Comparison of ENCODE assay signal across 35 cellular contexts in the genomic region with DNA sequence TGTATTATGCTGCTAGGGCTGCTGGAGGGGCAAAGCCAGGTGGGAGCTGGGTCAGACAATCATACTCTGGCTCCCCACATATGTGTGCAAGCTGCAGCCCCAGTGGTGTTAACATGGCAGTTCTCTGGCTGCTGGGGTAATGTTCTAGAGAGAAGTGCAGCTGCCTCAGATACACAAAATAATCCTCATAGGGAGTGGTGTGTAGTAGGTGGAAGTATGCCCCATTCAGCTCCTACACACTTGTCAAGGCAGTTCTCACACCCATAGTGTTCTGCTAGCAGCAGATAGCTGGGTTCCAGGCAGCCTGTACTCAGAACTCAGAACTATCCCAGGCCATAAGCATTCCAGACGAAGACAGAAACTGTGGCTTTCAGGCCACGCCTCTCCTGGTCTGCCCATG.
DNase-seq lines count a peak whose midpoint lies in the region; ATAC-seq, FAIRE-seq and TF ChIP-seq lines count a peak whose summit lies in the region.
"Had no signal": no experiment of that assay in that cellular context is flagged by ENCODE, and none has a peak within 500 bp of the region (broad histone marks: within the 10 kb centered on the region; RNA-seq: fewer than 3 reads in every experiment).

No MANE protein-coding gene starts in this region.

- peak overlapping the region; percentile 56 for H3K18ac ChIP-seq in neuronal stem cell (ENCODE audit: low read length)

- no peak overlapping the region for H3K4me3 ChIP-seq in neuronal stem cell (ENCODE audit: low read length in 2 of 2)
- H3K4me3 ChIP-seq: A549; BLaER1; BLaER1 treated with 17β-estradiol and CSF1 and Interleukin-3, amounts not matched to agents 10 nM and 100 nM had no signal

- H4K91ac ChIP-seq in neuronal stem cell (ENCODE audit: low read depth, low read length, poor library complexity) = no peak overlapping the region

- H2AFZ ChIP-seq in neuronal stem cell (ENCODE audit: low read length) = no peak overlapping the region

- no peak overlapping the region for H3K4me2 ChIP-seq in neuronal stem cell (ENCODE audit: insufficient read depth, low read length, poor library complexity, severe bottlenecking)
- H3K4me2 ChIP-seq: A549; BLaER1; BLaER1 treated with 17β-estradiol and CSF1 and Interleukin-3, amounts not matched to agents 10 nM and 100 nM had no signal

- H3K79me1 ChIP-seq in neuronal stem cell (ENCODE audit: low read depth, low read length) = no peaks in the 10 kb centered on the region

- H3K4me3 Mint-ChIP-seq in WTC11 = no peak overlapping the region
- H3K4me3 Mint-ChIP-seq in natural killer cell = no peak overlapping the region
- H3K4me3 Mint-ChIP-seq: B cell; CD14-positive monocyte; CD4-positive, alpha-beta memory T cell; CD4-positive, alpha-beta T cell; CD4-positive, CD25-positive, alpha-beta regulatory T cell; CD8-positive, alpha-beta memory T cell; CD8-positive, alpha-beta T cell had no signal

- no peak overlapping the region for H3K9ac ChIP-seq in neuronal stem cell (ENCODE audit: low read depth, low read length, poor library complexity)
- H3K9ac ChIP-seq: BLaER1; BLaER1 treated with 17β-estradiol and CSF1 and Interleukin-3, amounts not matched to agents 10 nM and 100 nM had no signal

- H3K9me3 Mint-ChIP-seq in WTC11 = peaks cover 22% of the 10 kb centered on the region
- peaks cover 16 to 21% of the 10 kb centered on the region in 2 donors for H3K9me3 Mint-ChIP-seq in natural killer cell

- no peaks in the 10 kb centered on the region for H3K4me1 Mint-ChIP-seq in WTC11
- H3K4me1 Mint-ChIP-seq in natural killer cell = no peaks in the 10 kb centered on the region
- H3K4me1 Mint-ChIP-seq: B cell, CD14-positive monocyte had no signal

- no peak overlapping the region for H3K23ac ChIP-seq in neuronal stem cell (ENCODE audit: low read depth, low read length, poor library complexity)

- H3K36me3 ChIP-seq in neuronal stem cell (replicated peaks in 1 of 2; ENCODE audit: control insufficient read depth in 2 of 2, insufficient read depth in 2 of 2, low read length in 2 of 2) = no peaks in the 10 kb centered on the region
- H3K36me3 ChIP-seq: BE2C; BLaER1; BLaER1 treated with 17β-estradiol and CSF1 and Interleukin-3, amounts not matched to agents 10 nM and 100 nM had no signal

- TF ChIP-seq CTCF in WTC11 (IDR thresholded peaks at IDR 0.05) (no peak), natural killer cell (IDR thresholded peaks at IDR 0.05) (no peak)

- H3K36me3 Mint-ChIP-seq in WTC11 = peaks cover 6% of the 10 kb centered on the region; the same call in 1 of the 2 replicates
- peaks cover 19% of the 10 kb centered on the region for H3K36me3 Mint-ChIP-seq in natural killer cell
- H3K36me3 Mint-ChIP-seq: CD14-positive monocyte had no signal

- POLR2A ChIA-PET in WTC11 (lab: Charles Lee) = interaction anchor here (1.0 kb wide), 1 partner anchor 117 kb away, joined by 3 read pairs; the partner anchor contains the start of gene RDH14

- no peak overlapping the region for H2BK15ac ChIP-seq in neuronal stem cell (ENCODE audit: low read length)

- peaks cover 0 to 1% of the 10 kb centered on the region in 2 donors for H3K4me1 ChIP-seq in neuronal stem cell (ENCODE audit: control insufficient read depth in 2 of 2, insufficient read depth in 1 of 2, low read depth in 1 of 2, low read length in 2 of 2)
- H3K4me1 ChIP-seq: A549; BE2C; BLaER1; BLaER1 treated with 17β-estradiol and CSF1 and Interleukin-3, amounts not matched to agents 10 nM and 100 nM; Caco-2 had no signal

- no peak overlapping the region for H3K4ac ChIP-seq in neuronal stem cell (ENCODE audit: low read length)

- peak; percentile 4 for FAIRE-seq in HTR-8/SVneo (lab: Jason Lieb, UNC)
- FAIRE-seq: A204.1, A549, D721Med had no signal

- no peaks in the 10 kb centered on the region for H3K9me3 ChIP-seq in neuronal stem cell (replicated peaks in 1 of 2; ENCODE audit: control insufficient read depth in 2 of 2, insufficient read depth in 1 of 2, low read depth in 1 of 2, low read length in 2 of 2)
- H3K9me3 ChIP-seq: BE2C had no signal

- intact Hi-C loops in natural killer cell (cut with micrococcal nuclease) = no loop called here

- H3K27ac Mint-ChIP-seq in WTC11 (no peak overlapping the region), natural killer cell (no peak overlapping the region)
- H3K27ac Mint-ChIP-seq: B cell; CD14-positive monocyte; CD4-positive, alpha-beta memory T cell; CD4-positive, alpha-beta T cell; CD4-positive, CD25-positive, alpha-beta regulatory T cell; CD8-positive, alpha-beta memory T cell; CD8-positive, alpha-beta T cell had no signal

- no peak overlapping the region for H4K8ac ChIP-seq in neuronal stem cell (ENCODE audit: low read depth, low read length)

- no CpG with 5 or more reads among the region's 2 CpGs for WGBS in neuronal stem cell (ENCODE audit: extremely low coverage in 2 of 2, insufficient read length in 2 of 2, insufficient replicate concordance in 1 of 2), 2 donors

- DNase-seq in HTR-8/SVneo (ENCODE audit: insufficient read length, low spot score) (no peak), WTC11 (ENCODE audit: low spot score) (no peak), neuronal stem cell (ENCODE audit: low spot score) (no peak), natural killer cell (no peak), cerebellar cortex (ENCODE audit: low spot score) (no peak)
- DNase-seq: 8988T; ACHN; AML-193; BE2C; C1 segment of cervical spinal cord; Caco-2; Calu3; CD4-positive, alpha-beta memory T cell; CD4-positive, alpha-beta T cell; CD4-positive, CD25-positive, alpha-beta regulatory T cell; CD8-positive, alpha-beta memory T cell; CD8-positive, alpha-beta T cell; COR-L47; DMS 273 treated with DMSO at 0.1 percent for 48 hours; DMS153; DMS53; DMS79; DMS79 treated with DMSO at 0.1 percent for 48 hours; DND-41; EL had no signal

- no peak overlapping the region for H3K27ac ChIP-seq in neuronal stem cell (replicated peaks; ENCODE audit: low read length)
- H3K27ac ChIP-seq: 22Rv1; A549; BLaER1; BLaER1 treated with 17β-estradiol and CSF1 and Interleukin-3, amounts not matched to agents 10 nM and 100 nM; C4-2B had no signal

- H2BK5ac ChIP-seq in neuronal stem cell (ENCODE audit: low read length) = no peak overlapping the region

- no peaks in the 10 kb centered on the region for H3K27me3 ChIP-seq in neuronal stem cell (ENCODE audit: control insufficient read depth in 3 of 3, insufficient read depth in 3 of 3, low read depth in 1 of 3, low read length in 3 of 3)
- H3K27me3 ChIP-seq: BE2C; BLaER1; BLaER1 treated with 17β-estradiol and CSF1 and Interleukin-3, amounts not matched to agents 10 nM and 100 nM had no signal

- peak overlapping the region; percentile 12 for H3K14ac ChIP-seq in neuronal stem cell (ENCODE audit: low read length)

- CTCF ChIA-PET in WTC11 (lab: Charles Lee) = interaction anchor here (0.9 kb wide), 1 partner anchor 13 kb away, joined by 5 read pairs; no protein-coding TSS in a partner anchor

- no peak overlapping the region for H2AK5ac ChIP-seq in neuronal stem cell (ENCODE audit: low read depth, low read length)

- H3K27me3 Mint-ChIP-seq in WTC11 (ENCODE audit: low read depth) = no peaks in the 10 kb centered on the region; the same call in 1 of the 2 replicates
- H3K27me3 Mint-ChIP-seq in natural killer cell (ENCODE audit: low read depth in 2 of 2) = no peaks in the 10 kb centered on the region
- H3K27me3 Mint-ChIP-seq: B cell; CD4-positive, alpha-beta memory T cell; CD4-positive, alpha-beta T cell; CD4-positive, CD25-positive, alpha-beta regulatory T cell had no signal

- no peak overlapping the region for H2BK12ac ChIP-seq in neuronal stem cell (ENCODE audit: low read length)

- ATAC-seq in WTC11 (peak; percentile 41; the same call in 1 of the 2 replicates), HG02571 (IDR thresholded peaks at IDR 0.05; ENCODE audit: unreplicated experiment) (no peak), natural killer cell (no peak)
- ATAC-seq: A549; CD8-positive, alpha-beta T cell had no signal

- no peak overlapping the region for H2BK120ac ChIP-seq in neuronal stem cell (ENCODE audit: low read depth, low read length)

TF ChIP-seq in WTC11, 78 proteins besides CTCF, POLR2A, EP300 and RAD21 (continues in another document):
- TF ChIP-seq EMX1 (CRISPR knock-in tag; IDR thresholded peaks at IDR 0.05) = no peak
- no peak for TF ChIP-seq NR1H2 (CRISPR knock-in tag; IDR thresholded peaks at IDR 0.05)
- TF ChIP-seq, protein P1, sequence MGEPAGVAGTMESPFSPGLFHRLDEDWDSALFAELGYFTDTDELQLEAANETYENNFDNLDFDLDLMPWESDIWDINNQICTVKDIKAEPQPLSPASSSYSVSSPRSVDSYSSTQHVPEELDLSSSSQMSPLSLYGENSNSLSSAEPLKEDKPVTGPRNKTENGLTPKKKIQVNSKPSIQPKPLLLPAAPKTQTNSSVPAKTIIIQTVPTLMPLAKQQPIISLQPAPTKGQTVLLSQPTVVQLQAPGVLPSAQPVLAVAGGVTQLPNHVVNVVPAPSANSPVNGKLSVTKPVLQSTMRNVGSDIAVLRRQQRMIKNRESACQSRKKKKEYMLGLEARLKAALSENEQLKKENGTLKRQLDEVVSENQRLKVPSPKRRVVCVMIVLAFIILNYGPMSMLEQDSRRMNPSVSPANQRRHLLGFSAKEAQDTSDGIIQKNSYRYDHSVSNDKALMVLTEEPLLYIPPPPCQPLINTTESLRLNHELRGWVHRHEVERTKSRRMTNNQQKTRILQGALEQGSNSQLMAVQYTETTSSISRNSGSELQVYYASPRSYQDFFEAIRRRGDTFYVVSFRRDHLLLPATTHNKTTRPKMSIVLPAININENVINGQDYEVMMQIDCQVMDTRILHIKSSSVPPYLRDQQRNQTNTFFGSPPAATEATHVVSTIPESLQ (CRISPR knock-in tag; IDR thresholded peaks at IDR 0.05) = no peak
- TF ChIP-seq NR2C2 (CRISPR knock-in tag; IDR thresholded peaks at IDR 0.05) = no peak
- no peak for TF ChIP-seq ELF4 (CRISPR knock-in tag; IDR thresholded peaks at IDR 0.05; ENCODE audit: low read depth)
- no peak for TF ChIP-seq ZNF671 (CRISPR knock-in tag; IDR thresholded peaks at IDR 0.05)
- TF ChIP-seq SMAD3 (CRISPR knock-in tag; IDR thresholded peaks at IDR 0.05; ENCODE audit: borderline replicate concordance) = no peak
- TF ChIP-seq GABPB1 (CRISPR knock-in tag; IDR thresholded peaks at IDR 0.05) = no peak
- no peak for TF ChIP-seq RELA (CRISPR knock-in tag; IDR thresholded peaks at IDR 0.05; ENCODE audit: borderline replicate concordance)
- no peak for TF ChIP-seq ATF1 (CRISPR knock-in tag; IDR thresholded peaks at IDR 0.05)
